Comparison of ENCODE assay signal across 8 cellular contexts in genomic region chrX:135520553-135521404, GRCh38. TPM values are rescaled to one million over a fixed set of nuclear protein-coding genes. Genes with fewer than 3 reads are reported as not detected.
A peak's percentile ranks its signal among the peaks of the same experiment; 100 is the strongest.
DNase-seq lines count a peak whose midpoint lies in the region; ATAC-seq and TF ChIP-seq lines count a peak whose summit lies in the region.

TSS of gene INTS6L (plus strand) at chrX:135520660. CDS start at chrX:135520993, 333 bp downstream.

- peak within 1 kb of the TSS; percentile 67 to 69 for H3K4me3 ChIP-seq in cardiac fibroblast (replicated peaks in 1 of 2; ENCODE audit: low read depth in 2 of 2, low read length in 2 of 2)

- ATAC-seq in HG02943 (IDR thresholded peaks at IDR 0.05; ENCODE audit: low read depth, unreplicated experiment) (peak; percentile 88), activated B cell treated with CpG ODN at 0.5 μM for 24 hours (ENCODE audit: low read depth) (peak; percentile 75)

- peaks cover 27% of the 10 kb centered on the region for H3K4me1 Mint-ChIP-seq in activated B cell treated with CpG ODN at 0.5 μM for 24 hours

- intact Hi-C loops in activated B cell treated with CpG ODN at 0.5 μM for 24 hours (cut with micrococcal nuclease): loop anchor here (1.0 to 5.0 kb wide), 7 partner anchors 24 to 713 kb away; partner anchors contain the start of gene SMIM10L2A

- H3K36me3 Mint-ChIP-seq in activated B cell treated with CpG ODN at 0.5 μM for 24 hours (ENCODE audit: low read depth): peaks cover 9% of the 10 kb centered on the region

- H3K9me3 Mint-ChIP-seq in activated B cell treated with CpG ODN at 0.5 μM for 24 hours: no peaks in the 10 kb centered on the region

- peak within 1 kb of the TSS; percentile 98 for H3K4me3 Mint-ChIP-seq in activated B cell treated with CpG ODN at 0.5 μM for 24 hours

- no peak for TF ChIP-seq CTCF in activated B cell treated with CpG ODN at 0.5 μM for 24 hours (IDR thresholded peaks at IDR 0.05)
- no peak for TF ChIP-seq CTCF in cardiac fibroblast (IDR thresholded peaks at IDR 0.05; ENCODE audit: low read depth, low read length)

- POLR2A ChIA-PET in activated B cell treated with CpG ODN at 0.5 μM for 24 hours (lab: Charles Lee): interaction anchor here (0.6 to 1.3 kb wide), 7 partner anchors 16 to 1360 kb away, joined by 3 to 6 read pairs (median 3); partner anchors contain the start of gene RBMX

- peak within 1 kb of the TSS; percentile 99 for H3K27ac Mint-ChIP-seq in activated B cell treated with CpG ODN at 0.5 μM for 24 hours

- H3K27me3 Mint-ChIP-seq in activated B cell treated with CpG ODN at 0.5 μM for 24 hours: no peaks in the 10 kb centered on the region

- DNase-seq in DMS79 treated with DMSO at 0.1 percent for 48 hours (lab: John Stamatoyannopoulos, UW) (peak; percentile 7), DMS79 (lab: John Stamatoyannopoulos, UW) (no peak), NCI-H2171 treated with DMSO at 0.1 percent for 48 hours (lab: John Stamatoyannopoulos, UW) (peak; percentile 88), activated B cell treated with CpG ODN at 0.5 μM for 24 hours (peak; percentile 66), cardiac fibroblast (ENCODE audit: low read depth in 2 of 2) (peak; percentile 86 to 93), inferior parietal cortex (ENCODE audit: extremely low spot score) (peak; percentile 88)
- peak; percentile 60 to 63 for DNase-seq in stimulated activated CD4-positive, alpha-beta T cell treated with anti-CD3 and anti-CD28 coated beads, Interleukin-12 subunit alpha, Interleukin-12 subunit beta, amount 100 ng/mL, for 24 hours (ENCODE audit: low read depth in 2 of 2)

- CTCF ChIA-PET in activated B cell treated with CpG ODN at 0.5 μM for 24 hours (lab: Charles Lee): no interaction called here

RNA-seq across cellular contexts. Expression of gene INTS6L, which starts in this region (rescaled TPM):
- 23.3 and 24.6 TPM in 2 replicates for total RNA-seq in activated B cell treated with CpG ODN at 0.5 μM for 24 hours
